10 cellular contexts compared by ENCODE assay signal in genomic region chr10:121942749-121943148, GRCh38. TPM values are rescaled to one million over a fixed set of nuclear protein-coding genes. Genes with fewer than 3 reads are reported as not detected.
DNase-seq lines count a peak whose midpoint lies in the region; ATAC-seq and TF ChIP-seq lines count a peak whose summit lies in the region.
"Had no signal": no experiment of that assay in that cellular context is flagged by ENCODE, and none has a peak within 500 bp of the region (broad histone marks: within the 10 kb centered on the region; RNA-seq: fewer than 3 reads in every experiment).

No MANE protein-coding gene starts in this region.

- H4K20me1 ChIP-seq in PC-3 (ENCODE audit: low read length) (no peaks in the 10 kb centered on the region), fibroblast of lung (ENCODE audit: control insufficient read depth, extremely low read depth, insufficient read depth, low read length) (no peaks in the 10 kb centered on the region)

- H3F3A ChIP-seq in PC-3 (ENCODE audit: low read length, unreplicated experiment): no peaks in the 10 kb centered on the region

- H3K27me3 ChIP-seq in PC-3 (ENCODE audit: low read length): no peaks in the 10 kb centered on the region
- H3K27me3 ChIP-seq in fibroblast of lung (ENCODE audit: control insufficient read depth, insufficient read depth, low read length): no peaks in the 10 kb centered on the region

- no peak overlapping the region for H3K4me3 Mint-ChIP-seq in osteocyte (ENCODE audit: unreplicated experiment)
- no peak overlapping the region for H3K4me3 Mint-ChIP-seq in WTC11
- no peak overlapping the region for H3K4me3 Mint-ChIP-seq in stimulated activated naive B cell treated with anti-CD40 and anti-IgM and Interleukin-4, amounts not matched to agents 10 μg/mL and 1 μg/mL and 100 μg/mL, for 72 hours
- H3K4me3 Mint-ChIP-seq: activated T-cell treated with anti-CD3 and anti-CD28 coated beads, Interleukin-2, amount 50 U/mL, for 4 hours had no signal

- ATAC-seq in PC-3: peak; percentile 100
- ATAC-seq in WTC11: no peak
- ATAC-seq in stimulated activated naive B cell treated with anti-CD40 and anti-IgM and Interleukin-4, amounts not matched to agents 10 μg/mL and 1 μg/mL and 100 μg/mL, for 72 hours (replicated peaks): no peak
- ATAC-seq: activated T-cell treated with anti-CD3 and anti-CD28 coated beads, Interleukin-2, amount 50 U/mL, for 4 hours had no signal

- H3K4me1 Mint-ChIP-seq in osteocyte (ENCODE audit: unreplicated experiment) (peaks cover 16% of the 10 kb centered on the region), WTC11 (no peaks in the 10 kb centered on the region)
- H3K4me1 Mint-ChIP-seq in stimulated activated naive B cell treated with anti-CD40 and anti-IgM and Interleukin-4, amounts not matched to agents 10 μg/mL and 1 μg/mL and 100 μg/mL, for 72 hours: no peaks in the 10 kb centered on the region

- no TSS peak for BruUV-seq in PC-3 (replicated peaks; lab: Mats Ljungman, UMichigan)

- H2AFZ ChIP-seq in PC-3 (ENCODE audit: low read length): no peak overlapping the region
- H2AFZ ChIP-seq in fibroblast of lung (ENCODE audit: low read length): no peak overlapping the region
- H2AFZ ChIP-seq: parathyroid adenoma had no signal

- H3K79me2 ChIP-seq in PC-3 (ENCODE audit: low read length) (no peaks in the 10 kb centered on the region), fibroblast of lung (ENCODE audit: control insufficient read depth, insufficient read depth, low read length) (no peaks in the 10 kb centered on the region)
- H3K79me2 ChIP-seq: parathyroid adenoma had no signal

- H3K27ac Mint-ChIP-seq in osteocyte (ENCODE audit: unreplicated experiment) (peak overlapping the region; percentile 68), WTC11 (no peak overlapping the region)
- H3K27ac Mint-ChIP-seq in stimulated activated naive B cell treated with anti-CD40 and anti-IgM and Interleukin-4, amounts not matched to agents 10 μg/mL and 1 μg/mL and 100 μg/mL, for 72 hours: no peak overlapping the region

- peaks cover 16% of the 10 kb centered on the region for H3K4me1 ChIP-seq in PC-3 (ENCODE audit: insufficient read depth, low read length)
- H3K4me1 ChIP-seq in fibroblast of lung (ENCODE audit: control insufficient read depth, extremely low read depth, insufficient read depth, low read length): peaks cover 7% of the 10 kb centered on the region
- H3K4me1 ChIP-seq: parathyroid adenoma had no signal

- H3K4me2 ChIP-seq in PC-3 (ENCODE audit: low read length): peak overlapping the region; percentile 60
- peak overlapping the region; percentile 65 for H3K4me2 ChIP-seq in fibroblast of lung (ENCODE audit: extremely low read depth, insufficient read depth, low read length)

- H3K9ac ChIP-seq in PC-3 (ENCODE audit: low read length) (peak overlapping the region; percentile 29; the same call in 1 of the 2 replicates), fibroblast of lung (ENCODE audit: insufficient read depth, low read length) (no peak overlapping the region)
- H3K9ac ChIP-seq: parathyroid adenoma had no signal

- TF ChIP-seq CTCF in PC-3 (conservative IDR thresholded peaks at IDR 0.05; ENCODE audit: low read depth, low read length): no peak
- no peak for TF ChIP-seq CTCF in fibroblast of lung (conservative IDR thresholded peaks at IDR 0.05 in 1 of 2, IDR thresholded peaks at IDR 0.05 in 1 of 2; ENCODE audit: low read depth in 1 of 2, low read length in 2 of 2)
- TF ChIP-seq CTCF in osteocyte (IDR thresholded peaks at IDR 0.05): no peak
- no peak for TF ChIP-seq CTCF in WTC11 (IDR thresholded peaks at IDR 0.05)

- H3K36me3 Mint-ChIP-seq in osteocyte (ENCODE audit: unreplicated experiment) (no peaks in the 10 kb centered on the region), WTC11 (no peaks in the 10 kb centered on the region)
- H3K36me3 Mint-ChIP-seq in stimulated activated naive B cell treated with anti-CD40 and anti-IgM and Interleukin-4, amounts not matched to agents 10 μg/mL and 1 μg/mL and 100 μg/mL, for 72 hours: no peaks in the 10 kb centered on the region

- H3K9me3 Mint-ChIP-seq in osteocyte (ENCODE audit: unreplicated experiment) (peaks cover 4% of the 10 kb centered on the region), WTC11 (peaks cover 6% of the 10 kb centered on the region; the same call in 1 of the 2 replicates)
- H3K9me3 Mint-ChIP-seq in stimulated activated naive B cell treated with anti-CD40 and anti-IgM and Interleukin-4, amounts not matched to agents 10 μg/mL and 1 μg/mL and 100 μg/mL, for 72 hours: no peaks in the 10 kb centered on the region
- H3K9me3 Mint-ChIP-seq: activated T-cell treated with anti-CD3 and anti-CD28 coated beads, Interleukin-2, amount 50 U/mL, for 4 hours had no signal

- intact Hi-C loops in PC-3 (cut with micrococcal nuclease): no loop called here

- H3K36me3 ChIP-seq in PC-3 (ENCODE audit: low read depth, low read length): no peaks in the 10 kb centered on the region
- H3K36me3 ChIP-seq in fibroblast of lung (ENCODE audit: control insufficient read depth, insufficient read depth, low read length): no peaks in the 10 kb centered on the region

- CTCF ChIA-PET in PC-3 (lab: Charles Lee) (no interaction called here), WTC11 (lab: Charles Lee) (no interaction called here)

- H3K9me3 ChIP-seq in PC-3 (ENCODE audit: low read length): no peaks in the 10 kb centered on the region
- no peaks in the 10 kb centered on the region for H3K9me3 ChIP-seq in fibroblast of lung (ENCODE audit: control insufficient read depth, insufficient read depth, low read depth, low read length)

- peak overlapping the region; percentile 90 for H3K27ac ChIP-seq in PC-3 (ENCODE audit: low read length)
- no peak overlapping the region for H3K27ac ChIP-seq in fibroblast of lung (ENCODE audit: insufficient read depth, low read length)
- H3K27ac ChIP-seq: parathyroid adenoma had no signal

- peak; percentile 83 for DNase-seq in GF-D8 (lab: John Stamatoyannopoulos, UW)
- peak; percentile 88 for DNase-seq in PC-3
- DNase-seq in fibroblast of lung (ENCODE audit: low read depth in 2 of 2): peak; percentile 91 to 92
- DNase-seq in osteocyte (ENCODE audit: extremely low spot score, unreplicated experiment): no peak
- no peak for DNase-seq in WTC11 (ENCODE audit: low spot score)
- no peak for DNase-seq in NK-92 (lab: John Stamatoyannopoulos, UW; ENCODE audit: unreplicated experiment)
- no peak for DNase-seq in cortex of kidney (lab: John Stamatoyannopoulos, UW)
- DNase-seq in stimulated activated naive B cell treated with anti-CD40 and anti-IgM and Interleukin-4, amounts not matched to agents 10 μg/mL and 1 μg/mL and 100 μg/mL, for 72 hours: no peak
- DNase-seq: activated T-cell treated with anti-CD3 and anti-CD28 coated beads, Interleukin-2, amount 50 U/mL, for 4 hours had no signal

- POLR2A ChIA-PET in PC-3 (lab: Charles Lee; ENCODE audit: unreplicated experiment): no interaction called here
- POLR2A ChIA-PET in WTC11 (lab: Charles Lee): no interaction called here

- no peaks in the 10 kb centered on the region for H3K9me2 ChIP-seq in PC-3 (replicated peaks; ENCODE audit: low read length)

- H3K27me3 Mint-ChIP-seq in osteocyte (ENCODE audit: unreplicated experiment) (no peaks in the 10 kb centered on the region), WTC11 (ENCODE audit: low read depth) (no peaks in the 10 kb centered on the region)
- no peaks in the 10 kb centered on the region for H3K27me3 Mint-ChIP-seq in stimulated activated naive B cell treated with anti-CD40 and anti-IgM and Interleukin-4, amounts not matched to agents 10 μg/mL and 1 μg/mL and 100 μg/mL, for 72 hours

- H3K4me3 ChIP-seq in PC-3 (ENCODE audit: low read length) (no peak overlapping the region), fibroblast of lung (replicated peaks in 1 of 4; ENCODE audit: control extremely low read depth in 1 of 4, insufficient read depth in 1 of 4, low read depth in 3 of 4, low read length in 4 of 4) (no peak overlapping the region)

TF ChIP-seq in WTC11, 78 proteins besides CTCF, POLR2A, EP300 and RAD21 (continues in another document):
- no peak for TF ChIP-seq ZMAT4 (CRISPR knock-in tag; IDR thresholded peaks at IDR 0.05)
- TF ChIP-seq MLX (CRISPR knock-in tag; IDR thresholded peaks at IDR 0.05): no peak
- TF ChIP-seq GRHL2 (CRISPR knock-in tag; IDR thresholded peaks at IDR 0.05; ENCODE audit: insufficient replicate concordance, severe bottlenecking): no peak

RNA-seq across cellular contexts. Expression of gene ATE1, which starts 14.9 kb away (rescaled TPM):
- total RNA-seq in PC-3 (2014; rRNA removed) (7.9 and 12.8 TPM in 2 replicates), fibroblast of lung (25.4 and 28.1 TPM in 2 replicates), osteocyte (29.0 and 30.6 TPM in 2 replicates), WTC11 (2021) (20.5 to 23.8 TPM (median 22.6 TPM) in 3 replicates)
- polyA plus RNA-seq in fibroblast of lung: 16.2 and 19.3 TPM in 2 replicates
- polyA plus RNA-seq in fibroblast of lung (2012): 9.8 and 12.3 TPM in 2 replicates
- polyA minus RNA-seq in fibroblast of lung (ENCODE audit: low replicate concordance): 11.7 and 14.2 TPM in 2 replicates

RNA-seq across cellular contexts. Expression of gene NSMCE4A, which starts 32.3 kb away (rescaled TPM):
- total RNA-seq in PC-3 (2014; rRNA removed) (46.3 and 47.3 TPM in 2 replicates), fibroblast of lung (13.2 and 14.4 TPM in 2 replicates), osteocyte (31.0 and 34.3 TPM in 2 replicates), WTC11 (2021) (61.8 to 64.9 TPM (median 64.4 TPM) in 3 replicates)
- polyA plus RNA-seq in fibroblast of lung: 26.3 and 35.6 TPM in 2 replicates
- 15.7 and 24.0 TPM in 2 replicates for polyA plus RNA-seq in fibroblast of lung (2012)
- polyA minus RNA-seq in fibroblast of lung (ENCODE audit: low replicate concordance): 1.5 and 3.7 TPM in 2 replicates

RNA-seq across cellular contexts. Expression of gene TACC2, which starts 46.2 kb away (rescaled TPM):
- total RNA-seq in PC-3 (2014; rRNA removed) (27.9 and 31.7 TPM in 2 replicates), fibroblast of lung (4.6 and 7.6 TPM in 2 replicates), osteocyte (64.2 and 65.5 TPM in 2 replicates), WTC11 (2021) (22.2 to 28.9 TPM (median 23.1 TPM) in 3 replicates)
- 13.0 and 21.3 TPM in 2 replicates for polyA plus RNA-seq in fibroblast of lung
- polyA plus RNA-seq in fibroblast of lung (2012): 16.6 and 19.8 TPM in 2 replicates
- polyA minus RNA-seq in fibroblast of lung (ENCODE audit: low replicate concordance): 9.0 and 24.8 TPM in 2 replicates

Comparison
In these comparisons a context has a peak if more than half of its experiments do, and no peak if none do; other contexts are left out.
1. DNase-seq: peak in GF-D8 (single experiment), PC-3 (single experiment) and fibroblast of lung (2 of 2); none in osteocyte (single experiment), WTC11 (single experiment), NK-92 (single experiment), cortex of kidney (single experiment) and stimulated activated naive B cell treated with anti-CD40 and anti-IgM and Interleukin-4, amounts not matched to agents 10 μg/mL and 1 μg/mL and 100 μg/mL, for 72 hours (single experiment).